In genomic region chr3:57397175-57398026, GRCh38 we compare ENCODE assay signal across 8 cellular contexts.
DNase-seq lines count a peak whose midpoint lies in the region; ATAC-seq and TF ChIP-seq lines count a peak whose summit lies in the region.

No MANE protein-coding gene starts in this region.

- WGBS in testis, 2 donors: 47 to 49% methylated on average over 3 of the region's 3 CpGs

- H3K4me1 ChIP-seq in effector memory CD4-positive, alpha-beta T cell (ENCODE audit: control insufficient read depth, insufficient read depth, low read length, poor library complexity, severe bottlenecking): no peaks in the 10 kb centered on the region
- peaks cover 0 to 7% of the 10 kb centered on the region in 2 donors for H3K4me1 ChIP-seq in naive thymus-derived CD4-positive, alpha-beta T cell (ENCODE audit: control insufficient read depth in 2 of 2, insufficient read depth in 2 of 2, low read length in 2 of 2)
- H3K4me1 ChIP-seq in testis: no peaks in the 10 kb centered on the region

- H3K4me3 ChIP-seq in effector memory CD4-positive, alpha-beta T cell (ENCODE audit: insufficient read depth, low read depth, low read length, poor library complexity, severe bottlenecking): no peak overlapping the region
- peak overlapping the region; percentile 45 for H3K4me3 ChIP-seq in naive thymus-derived CD4-positive, alpha-beta T cell (ENCODE audit: low read length)
- H3K4me3 ChIP-seq in testis: no peak overlapping the region

- H3K36me3 Mint-ChIP-seq in naive thymus-derived CD4-positive, alpha-beta T cell: peaks cover 0 to 6% (median 0%) of the 10 kb centered on the region in 5 donors

- peaks cover 8 to 26% (median 20%) of the 10 kb centered on the region in 7 donors for H3K4me1 Mint-ChIP-seq in naive thymus-derived CD4-positive, alpha-beta T cell

- DNase-seq in AG09319 (ENCODE audit: extremely low read depth, low read depth) (peak; percentile 22), NCI-H69 (lab: John Stamatoyannopoulos, UW) (peak; percentile 59), testis (peak; percentile 36)
- DNase-seq in activated CD4-positive, alpha-beta T cell treated with anti-CD3 and anti-CD28 coated beads, Interleukin-2, amount 50 U/mL, for 4 hours: peak; percentile 39 to 47
- DNase-seq in effector memory CD4-positive, alpha-beta T cell: peak; percentile 8 to 30 (median 24)
- peak; percentile 22 to 77 (median 69) for DNase-seq in naive thymus-derived CD4-positive, alpha-beta T cell

- H3K36me3 ChIP-seq in effector memory CD4-positive, alpha-beta T cell (ENCODE audit: control insufficient read depth, insufficient read depth, low read length): no peaks in the 10 kb centered on the region
- no peaks in the 10 kb centered on the region for H3K36me3 ChIP-seq in naive thymus-derived CD4-positive, alpha-beta T cell (ENCODE audit: control insufficient read depth in 2 of 3, insufficient read depth in 3 of 3, low read length in 3 of 3)
- H3K36me3 ChIP-seq in testis (ENCODE audit: low read depth, missing control alignments): no peaks in the 10 kb centered on the region

- ATAC-seq in GM18502 (IDR thresholded peaks at IDR 0.05; ENCODE audit: poor library complexity, unreplicated experiment): peak; percentile 98
- peak; percentile 96 for ATAC-seq in HG02884 (IDR thresholded peaks at IDR 0.05; ENCODE audit: unreplicated experiment)
- ATAC-seq in naive thymus-derived CD4-positive, alpha-beta T cell: peak; percentile 98

- peaks cover 0 to 5% (median 0%) of the 10 kb centered on the region in 11 donors for H3K9me3 Mint-ChIP-seq in naive thymus-derived CD4-positive, alpha-beta T cell

- POLR2A ChIA-PET in naive thymus-derived CD4-positive, alpha-beta T cell (lab: Charles Lee): interaction anchor here (0.7 to 1.5 kb wide), 3 partner anchors 158 to 613 kb away, joined by 3 to 10 read pairs (median 4); partner anchors contain the start of genes ARF4 and PDE12

- intact Hi-C loops in naive thymus-derived CD4-positive, alpha-beta T cell (cut with micrococcal nuclease): loop anchor here (1.0 to 10.0 kb wide), 12 partner anchors 159 to 715 kb away; partner anchors contain the start of genes ARF4 (in 2 of the 2), DENND6A (in 2 of the 2), PDE12 (in 2 of the 2) and SLMAP (in 2 of the 2)
- intact Hi-C loops in testis (cut with DNase I; ENCODE audit: low total_unique reads): loop anchor here (10.0 kb wide), 1 partner anchor 447 kb away; no protein-coding TSS in a partner anchor

- peaks cover 0 to 25% (median 9%) of the 10 kb centered on the region in 5 donors for H3K27me3 Mint-ChIP-seq in naive thymus-derived CD4-positive, alpha-beta T cell

- no peak for TF ChIP-seq POLR2A in testis (IDR thresholded peaks at IDR 0.05)

- H3K27me3 ChIP-seq in effector memory CD4-positive, alpha-beta T cell (replicated peaks; ENCODE audit: control insufficient read depth, insufficient read depth, low read length, poor library complexity, severe bottlenecking): peaks cover 5% of the 10 kb centered on the region
- H3K27me3 ChIP-seq in naive thymus-derived CD4-positive, alpha-beta T cell (ENCODE audit: control insufficient read depth in 2 of 2, insufficient read depth in 2 of 2, low read length in 2 of 2): no peaks in the 10 kb centered on the region
- no peaks in the 10 kb centered on the region for H3K27me3 ChIP-seq in testis

- CTCF ChIA-PET in naive thymus-derived CD4-positive, alpha-beta T cell (lab: Charles Lee): interaction anchor here (0.5 to 1.7 kb wide), 12 partner anchors 158 to 1008 kb away, joined by 3 to 11 read pairs (median 5); partner anchors contain the start of gene PDE12

- peak overlapping the region; percentile 6 to 76 (median 66) for H3K27ac Mint-ChIP-seq in naive thymus-derived CD4-positive, alpha-beta T cell

- H3K27ac ChIP-seq in effector memory CD4-positive, alpha-beta T cell (ENCODE audit: insufficient read depth, low read length, poor library complexity, severe bottlenecking): no peak overlapping the region
- H3K27ac ChIP-seq in naive thymus-derived CD4-positive, alpha-beta T cell (ENCODE audit: low read depth, low read length): no peak overlapping the region
- H3K27ac ChIP-seq in testis: no peak overlapping the region

- H3K4me3 Mint-ChIP-seq in naive thymus-derived CD4-positive, alpha-beta T cell: peak overlapping the region; percentile 39 to 75 (median 63)

- no peaks in the 10 kb centered on the region for H3K9me3 ChIP-seq in effector memory CD4-positive, alpha-beta T cell (ENCODE audit: control insufficient read depth, low read length)
- no peaks in the 10 kb centered on the region for H3K9me3 ChIP-seq in naive thymus-derived CD4-positive, alpha-beta T cell (ENCODE audit: control insufficient read depth in 2 of 3, low read length in 3 of 3)
- no peaks in the 10 kb centered on the region for H3K9me3 ChIP-seq in testis

- TF ChIP-seq CTCF in AG09319 (IDR thresholded peaks at IDR 0.05; ENCODE audit: low read depth, low read length) (no peak; the same call in none of the 2 replicates), testis (IDR thresholded peaks at IDR 0.05) (peak; percentile 47 to 67 (median 57))
